ENCODE assay signal across 15 cellular contexts in genomic region chr1:3326516-3327388, GRCh38.
DNase-seq lines count a peak whose midpoint lies in the region; ATAC-seq and TF ChIP-seq lines count a peak whose summit lies in the region.
"Had no signal": no experiment of that assay in that cellular context is flagged by ENCODE, and none has a peak within 500 bp of the region (broad histone marks: within the 10 kb centered on the region; RNA-seq: fewer than 3 reads in every experiment).

No MANE protein-coding gene starts in this region.

- H3K79me1 ChIP-seq in trophoblast cell (ENCODE audit: low read length) = no peaks in the 10 kb centered on the region

- H3K9ac ChIP-seq in trophoblast cell (ENCODE audit: low read length) = no peak overlapping the region
- H3K9ac ChIP-seq: BLaER1 treated with 17β-estradiol and CSF1 and Interleukin-3, amounts not matched to agents 10 nM and 100 nM had no signal

- H3K18ac ChIP-seq in trophoblast cell (ENCODE audit: low read length) = no peak overlapping the region

- H3K36me3 Mint-ChIP-seq in nephron progenitor cell (ENCODE audit: low read depth) = no peaks in the 10 kb centered on the region
- H3K36me3 Mint-ChIP-seq: CD4-positive, CD25-positive, alpha-beta regulatory T cell; IgD-negative memory B cell had no signal

- peaks cover 19% of the 10 kb centered on the region for H3K27me3 Mint-ChIP-seq in nephron progenitor cell (ENCODE audit: low read depth, poor library complexity)
- H3K27me3 Mint-ChIP-seq: CD4-positive, CD25-positive, alpha-beta regulatory T cell had no signal

- no peak overlapping the region for H3K4me3 ChIP-seq in left ventricle myocardium inferior
- no peak overlapping the region for H3K4me3 ChIP-seq in trophoblast cell (ENCODE audit: low read depth, low read length)
- H3K4me3 ChIP-seq: BLaER1 treated with 17β-estradiol and CSF1 and Interleukin-3, amounts not matched to agents 10 nM and 100 nM had no signal

- H3K14ac ChIP-seq in trophoblast cell (ENCODE audit: low read length) = no peak overlapping the region

- no peak for TF ChIP-seq CTCF in left ventricle myocardium inferior (IDR thresholded peaks at IDR 0.05; ENCODE audit: borderline replicate concordance)
- TF ChIP-seq CTCF in nephron progenitor cell (IDR thresholded peaks at IDR 0.05) = no peak
- TF ChIP-seq CTCF in RWPE1 (conservative IDR thresholded peaks at IDR 0.05; ENCODE audit: low read depth) = no peak

- no peak overlapping the region for H4K91ac ChIP-seq in trophoblast cell (ENCODE audit: low read depth, low read length)

- peak overlapping the region; percentile 20 for H3K4me3 Mint-ChIP-seq in nephron progenitor cell
- H3K4me3 Mint-ChIP-seq: IgD-negative memory B cell had no signal

- DNase-seq in left ventricle myocardium inferior (no peak), Right ventricle myocardium superior (no peak), HuH-7 (ENCODE audit: low spot score) (peak; percentile 79), nephron progenitor cell (no peak), RWPE1 (ENCODE audit: low spot score) (no peak), MV-4-11 (lab: John Stamatoyannopoulos, UW) (no peak), trophoblast cell (no peak)
- DNase-seq: 8988T; AML-193; CD4-positive, CD25-positive, alpha-beta regulatory T cell; DMS53; GF-D8 had no signal

- H3K9me3 Mint-ChIP-seq in nephron progenitor cell = no peaks in the 10 kb centered on the region
- H3K9me3 Mint-ChIP-seq: IgD-negative memory B cell had no signal

- H2AK5ac ChIP-seq in trophoblast cell (ENCODE audit: low read length) = no peak overlapping the region

- H3K4ac ChIP-seq in trophoblast cell (ENCODE audit: low read depth, low read length) = no peak overlapping the region

- CTCF ChIA-PET in RWPE1 (lab: Yijun Ruan, JAX) = no interaction called here

- no peak overlapping the region for H4K8ac ChIP-seq in trophoblast cell (ENCODE audit: low read depth, low read length)

- H2BK120ac ChIP-seq in trophoblast cell (ENCODE audit: insufficient read depth, low read length, poor library complexity) = no peak overlapping the region

- H2BK12ac ChIP-seq in trophoblast cell (ENCODE audit: low read length) = no peak overlapping the region

- no peaks in the 10 kb centered on the region for H3K36me3 ChIP-seq in left ventricle myocardium inferior
- no peaks in the 10 kb centered on the region for H3K36me3 ChIP-seq in trophoblast cell (ENCODE audit: control insufficient read depth in 1 of 2, insufficient read depth in 2 of 2, low read length in 2 of 2)
- H3K36me3 ChIP-seq: BLaER1 treated with 17β-estradiol and CSF1 and Interleukin-3, amounts not matched to agents 10 nM and 100 nM had no signal

- POLR2A ChIA-PET in RWPE1 (lab: Yijun Ruan, JAX; ENCODE audit: low non-redundant PET) = no interaction called here

- peaks cover 35% of the 10 kb centered on the region for H3K4me1 Mint-ChIP-seq in nephron progenitor cell
- H3K4me1 Mint-ChIP-seq: CD4-positive, CD25-positive, alpha-beta regulatory T cell had no signal

- intact Hi-C loops in left ventricle myocardium inferior (cut with micrococcal nuclease) = no loop called here
- intact Hi-C loops in Right ventricle myocardium superior (cut with DNase I) = no loop called here

- no peak overlapping the region for H2AFZ ChIP-seq in trophoblast cell (ENCODE audit: insufficient read depth, low read length, poor library complexity)

- no peak overlapping the region for H2BK5ac ChIP-seq in trophoblast cell (ENCODE audit: low read depth, low read length, poor library complexity)

- H3K4me1 ChIP-seq in left ventricle myocardium inferior (peaks cover 71% of the 10 kb centered on the region), trophoblast cell (ENCODE audit: control insufficient read depth in 1 of 2, insufficient read depth in 2 of 2, low read length in 2 of 2) (peaks cover 3 to 4% of the 10 kb centered on the region in 2 experiments)

- no peaks in the 10 kb centered on the region for H3K79me2 ChIP-seq in trophoblast cell (ENCODE audit: control insufficient read depth, insufficient read depth, low read length, poor library complexity)

- WGBS in trophoblast cell (ENCODE audit: extremely low coverage, insufficient coverage, insufficient read length) = no CpG with 5 or more reads among the region's 21 CpGs

- H3K27ac ChIP-seq in left ventricle myocardium inferior (replicated peaks) (peak overlapping the region; percentile 77), RWPE1 (no peak overlapping the region), trophoblast cell (ENCODE audit: low read depth, low read length) (no peak overlapping the region)
- H3K27ac ChIP-seq: BLaER1 treated with 17β-estradiol and CSF1 and Interleukin-3, amounts not matched to agents 10 nM and 100 nM had no signal

- ATAC-seq in Right ventricle myocardium superior (ENCODE audit: poor library complexity) = no peak
- ATAC-seq: HCT116 had no signal

- no peak overlapping the region for H3K23ac ChIP-seq in trophoblast cell (ENCODE audit: low read length)

- H3K4me2 ChIP-seq in trophoblast cell (ENCODE audit: low read length) = no peak overlapping the region

- no peak overlapping the region for H4K12ac ChIP-seq in trophoblast cell (ENCODE audit: low read depth, low read length)

- H3K27ac Mint-ChIP-seq in nephron progenitor cell = no peak overlapping the region
- H3K27ac Mint-ChIP-seq: CD4-positive, CD25-positive, alpha-beta regulatory T cell; IgD-negative memory B cell had no signal

- H3K27me3 ChIP-seq in left ventricle myocardium inferior (ENCODE audit: low read depth) (peaks cover 35% of the 10 kb centered on the region), trophoblast cell (ENCODE audit: insufficient read depth, low read length) (no peaks in the 10 kb centered on the region)

- H3K9me3 ChIP-seq in left ventricle myocardium inferior (replicated peaks) (no peaks in the 10 kb centered on the region), trophoblast cell (ENCODE audit: insufficient read depth, low read depth, low read length) (peaks cover 2% of the 10 kb centered on the region)
- H3K9me3 ChIP-seq: BLaER1 treated with 17β-estradiol and CSF1 and Interleukin-3, amounts not matched to agents 10 nM and 100 nM had no signal
